21 cellular contexts compared by ENCODE assay signal in genomic region chr3:39190281-39191025, GRCh38. TPM values are rescaled to one million over a fixed set of nuclear protein-coding genes. Genes with fewer than 3 reads are reported as not detected.
DNase-seq lines count a peak whose midpoint lies in the region; ATAC-seq, FAIRE-seq and TF ChIP-seq lines count a peak whose summit lies in the region.
"Had no signal": no experiment of that assay in that cellular context is flagged by ENCODE, and none has a peak within 500 bp of the region (broad histone marks: within the 10 kb centered on the region; RNA-seq: fewer than 3 reads in every experiment).

No MANE protein-coding gene starts in this region.

- no peaks in the 10 kb centered on the region for H3K79me1 ChIP-seq in H1 (ENCODE audit: low read depth, low read length)

- H3K4ac ChIP-seq in H1 (replicated peaks; ENCODE audit: insufficient read length, low read depth, low read length) = no peak overlapping the region

- no peak overlapping the region for H2AFZ ChIP-seq in H1 (ENCODE audit: low read length)
- H2AFZ ChIP-seq: PC-9 had no signal

- no peak for FAIRE-seq in H1 (lab: Jason Lieb, UNC)
- FAIRE-seq: islet of Langerhans had no signal

- POLR2A ChIA-PET in H1 (lab: Charles Lee; ENCODE audit: partially characterized antibody) = interaction anchor here (0.6 to 1.7 kb wide), 3 partner anchors 15 to 98 kb away, joined by 3 to 5 read pairs (median 4); no protein-coding TSS in a partner anchor

- TF ChIP-seq RAD21 in H1 (IDR thresholded peaks at IDR 0.05 in 1 of 2, conservative IDR thresholded peaks at IDR 0.05 in 1 of 2; ENCODE audit: low read depth in 2 of 2, low read length in 2 of 2) = no peak

- peaks cover 31 to 50% of the 10 kb centered on the region in 2 donors for H3K4me1 Mint-ChIP-seq in stimulated activated naive B cell treated with anti-CD40 and anti-IgM and Interleukin-4, amounts not matched to agents 10 μg/mL and 1 μg/mL and 100 μg/mL, for 72 hours

- H4K91ac ChIP-seq in H1 (replicated peaks; ENCODE audit: insufficient read length, low read length) = no peak overlapping the region

- no peaks in the 10 kb centered on the region for H3K79me2 ChIP-seq in H1 (ENCODE audit: control insufficient read depth in 1 of 2, insufficient read depth in 2 of 2, low read length in 2 of 2)

- H2BK12ac ChIP-seq in H1 (ENCODE audit: low read depth, low read length) = no peak overlapping the region

- H3K9ac ChIP-seq in H1 (replicated peaks in 1 of 4; ENCODE audit: extremely low read depth in 1 of 4, low read depth in 3 of 4, low read length in 3 of 4) = no peak overlapping the region

- H3K9me3 ChIP-seq in H1 (ENCODE audit: insufficient read depth in 2 of 2, low read depth in 1 of 2, low read length in 1 of 2) = no peaks in the 10 kb centered on the region
- H3K9me3 ChIP-seq: esophagus squamous epithelium, HAP-1, SJSA1, thoracic aorta had no signal

- no peaks in the 10 kb centered on the region for H4K20me1 ChIP-seq in H1 (replicated peaks in 1 of 2; ENCODE audit: control insufficient read depth in 1 of 2, insufficient read depth in 2 of 2, low read length in 2 of 2)

- H4K8ac ChIP-seq in H1 (ENCODE audit: extremely low read depth, insufficient read depth, low read length) = no peak overlapping the region

- no peak for TF ChIP-seq POLR2A in H1 (IDR thresholded peaks at IDR 0.05; ENCODE audit: control extremely low read depth in 1 of 2, low read depth in 2 of 2, low read length in 2 of 2)

- no peak overlapping the region for H3K56ac ChIP-seq in H1 (replicated peaks; ENCODE audit: insufficient read length, low read depth, low read length)

- no peak overlapping the region for H3K18ac ChIP-seq in H1 (ENCODE audit: extremely low read depth, low read length)

- TF ChIP-seq EP300 in H1 (IDR thresholded peaks at IDR 0.05; ENCODE audit: borderline replicate concordance in 1 of 2, low read depth in 2 of 2, low read length in 2 of 2) = no peak

- no peak for TF ChIP-seq CTCF in H1 (IDR thresholded peaks at IDR 0.05; ENCODE audit: control extremely low read depth in 1 of 3, insufficient read depth in 1 of 3, low read depth in 1 of 3, low read length in 3 of 3)

- H3K14ac ChIP-seq in H1 (ENCODE audit: insufficient read length) = no peak overlapping the region

- no peaks in the 10 kb centered on the region for H3K9me3 Mint-ChIP-seq in stimulated activated naive B cell treated with anti-CD40 and anti-IgM and Interleukin-4, amounts not matched to agents 10 μg/mL and 1 μg/mL and 100 μg/mL, for 72 hours
- H3K9me3 Mint-ChIP-seq: CD4-positive, alpha-beta memory T cell; T-helper 1 cell treated with Interleukin-12 subunit alpha and Interleukin-12 subunit beta and Interleukin-4 antibody, amounts not matched to agents 30 μg/mL and 1 μg/mL, for 36 hours had no signal

- H3K36me3 Mint-ChIP-seq in stimulated activated naive B cell treated with anti-CD40 and anti-IgM and Interleukin-4, amounts not matched to agents 10 μg/mL and 1 μg/mL and 100 μg/mL, for 72 hours = peaks cover 0 to 8% of the 10 kb centered on the region in 2 donors
- H3K36me3 Mint-ChIP-seq: CD4-positive, alpha-beta memory T cell had no signal

- H3K4me1 ChIP-seq in H1 (replicated peaks in 1 of 4; ENCODE audit: control insufficient read depth in 3 of 4, insufficient read depth in 4 of 4, low read length in 3 of 4) = no peaks in the 10 kb centered on the region
- H3K4me1 ChIP-seq: HAP-1 had no signal

- 75% methylated on average over 7 of the region's 7 CpGs; no CpG with 5 or more reads in 1 of the 2 experiments for WGBS in H1 (ENCODE audit: extremely low coverage in 1 of 2, insufficient coverage in 1 of 2, insufficient read length in 1 of 2, insufficient replicate concordance in 2 of 2, low coverage in 1 of 2, low lambda C conversion rate in 2 of 2, missing lambda C conversion rate in 1 of 2), 2 experiments

- H3K4me2 ChIP-seq in H1 (ENCODE audit: insufficient read depth in 1 of 2, low read depth in 2 of 2, low read length in 2 of 2) = no peak overlapping the region
- H3K4me2 ChIP-seq: PC-9 had no signal

- H4K5ac ChIP-seq in H1 (ENCODE audit: insufficient read length, low read depth, low read length) = no peak overlapping the region

- no peaks in the 10 kb centered on the region for H3K36me3 ChIP-seq in H1 (ENCODE audit: control insufficient read depth in 2 of 4, insufficient read depth in 4 of 4, low read length in 3 of 4)
- H3K36me3 ChIP-seq: esophagus squamous epithelium, HAP-1, SJSA1, thoracic aorta, WERI-Rb-1 had no signal

- no peak overlapping the region for H2BK5ac ChIP-seq in H1 (ENCODE audit: low read depth, low read length)

- no peaks in the 10 kb centered on the region for H3K27me3 Mint-ChIP-seq in stimulated activated naive B cell treated with anti-CD40 and anti-IgM and Interleukin-4, amounts not matched to agents 10 μg/mL and 1 μg/mL and 100 μg/mL, for 72 hours

- no peak overlapping the region for H2AK5ac ChIP-seq in H1 (ENCODE audit: low read depth, low read length)

- no peak overlapping the region for H3K23ac ChIP-seq in H1 (ENCODE audit: insufficient read length)

- CTCF ChIA-PET in H1 (lab: Charles Lee; ENCODE audit: partially characterized antibody) = interaction anchor here (0.7 to 18.0 kb wide), 30 partner anchors 9 to 214 kb away, joined by 3 to 767 read pairs (median 6); partner anchors contain the start of gene CX3CR1

- DNase-seq in Right ventricle myocardium inferior (ENCODE audit: missing footprints) (no peak), cardiac septum (ENCODE audit: low spot score) (no peak), H1 (ENCODE audit: low read depth in 1 of 2, low spot score in 2 of 2) (no peak), myocyte (ENCODE audit: low read depth) (peak; percentile 75), NCI-H82 treated with DMSO at 0.1 percent for 48 hours (lab: John Stamatoyannopoulos, UW; ENCODE audit: unreplicated experiment) (no peak), DMS153 (lab: John Stamatoyannopoulos, UW) (no peak)
- no peak for DNase-seq in stimulated activated naive B cell treated with anti-CD40 and anti-IgM and Interleukin-4, amounts not matched to agents 10 μg/mL and 1 μg/mL and 100 μg/mL, for 72 hours
- DNase-seq: esophagus squamous epithelium, NCI-H1694 had no signal

- peak overlapping the region in 1 of 2 donors; percentile 68 for H3K4me3 Mint-ChIP-seq in stimulated activated naive B cell treated with anti-CD40 and anti-IgM and Interleukin-4, amounts not matched to agents 10 μg/mL and 1 μg/mL and 100 μg/mL, for 72 hours
- H3K4me3 Mint-ChIP-seq: activated CD8-positive, alpha-beta T cell treated with anti-CD3 and anti-CD28 coated beads, Interleukin-2, amount 10 ng/mL, durations not matched to agents 7 days and 5 days; CD4-positive, alpha-beta memory T cell; T-helper 1 cell treated with Interleukin-12 subunit alpha and Interleukin-12 subunit beta and Interleukin-4 antibody, amounts not matched to agents 30 μg/mL and 1 μg/mL, for 36 hours had no signal

- H2BK120ac ChIP-seq in H1 (replicated peaks; ENCODE audit: low read depth, low read length) = no peak overlapping the region

- H3K27me3 ChIP-seq in H1 (replicated peaks in 1 of 4; ENCODE audit: control insufficient read depth in 3 of 4, extremely low read depth in 1 of 4, insufficient read depth in 3 of 4, low read length in 3 of 4) = no peaks in the 10 kb centered on the region
- H3K27me3 ChIP-seq: esophagus squamous epithelium, SJSA1 had no signal

- intact Hi-C loops in Right ventricle myocardium inferior (cut with DNase I) = loop anchor here (1.0 to 5.0 kb wide), 3 partner anchors 63 to 192 kb away; partner anchors contain the start of gene SLC25A38
- intact Hi-C loops in cardiac septum (cut with DNase I) = loop anchor here (5.0 kb wide), 2 partner anchors 72 to 97 kb away; no protein-coding TSS in a partner anchor

- H3K27ac ChIP-seq in H1 (ENCODE audit: low read depth, low read length) = no peak overlapping the region
- H3K27ac ChIP-seq: esophagus squamous epithelium, PC-9, SJSA1, thoracic aorta, WERI-Rb-1 had no signal

- peak overlapping the region; percentile 72; the same call in 1 of the 2 replicates for H2BK15ac ChIP-seq in H1 (ENCODE audit: low read length)

- no peak overlapping the region for H3K4me3 ChIP-seq in H1 (ENCODE audit: extremely low read depth in 1 of 4, insufficient read depth in 2 of 4, low read depth in 3 of 4, low read length in 4 of 4)
- H3K4me3 ChIP-seq: esophagus squamous epithelium, HAP-1, PC-9, SJSA1, thoracic aorta had no signal

- no peak overlapping the region for H2BK20ac ChIP-seq in H1 (ENCODE audit: low read length)

- no peaks in the 10 kb centered on the region for H3K23me2 ChIP-seq in H1 (ENCODE audit: low read depth, low read length)

- ATAC-seq in Right ventricle myocardium inferior (peak; percentile 49), HG02981 (IDR thresholded peaks at IDR 0.05; ENCODE audit: unreplicated experiment) (no peak)
- ATAC-seq in stimulated activated naive B cell treated with anti-CD40 and anti-IgM and Interleukin-4, amounts not matched to agents 10 μg/mL and 1 μg/mL and 100 μg/mL, for 72 hours (replicated peaks) = no peak

- peak overlapping the region; percentile 42 for H3K27ac Mint-ChIP-seq in stimulated activated naive B cell treated with anti-CD40 and anti-IgM and Interleukin-4, amounts not matched to agents 10 μg/mL and 1 μg/mL and 100 μg/mL, for 72 hours
- H3K27ac Mint-ChIP-seq: activated CD8-positive, alpha-beta T cell treated with anti-CD3 and anti-CD28 coated beads, Interleukin-2, amount 10 ng/mL, durations not matched to agents 7 days and 5 days had no signal

RNA-seq across cellular contexts. Expression of gene XIRP1, which starts 1.9 kb away (rescaled TPM):
- total RNA-seq in Right ventricle myocardium inferior = 317 TPM
- 1,123 TPM for total RNA-seq in cardiac septum
- total RNA-seq in H1 (2021; fragmentation: NEBNext Ultra II Directional; extraction: Animal tissue kit (Norgen Biotek cat#: 25700)) = not detected in 2 replicates
- not detected in 2 replicates for polyA plus RNA-seq in H1 (2011; rRNA removed)
- not detected for polyA plus RNA-seq in H1 (2011; cell fraction: cytosol; rRNA removed)
- polyA plus RNA-seq in H1 (2011; cell fraction: nucleus; rRNA removed) = not detected
- polyA plus RNA-seq in H1 (2012, experiment 1 of 2) = not detected in 4 replicates
- polyA plus RNA-seq in H1 (2012, experiment 2 of 2) = not detected
- polyA plus RNA-seq in H1 (2013, experiment 1 of 2) = not detected
- polyA plus RNA-seq in H1 (2013, experiment 2 of 2) = not detected
- polyA minus RNA-seq in H1 (2011; rRNA and poly(A)+ RNA removed) = not detected in 2 replicates
- polyA minus RNA-seq in H1 (2011; cell fraction: cytosol; rRNA and poly(A)+ RNA removed) = not detected
- polyA minus RNA-seq in H1 (2011; cell fraction: nucleus; rRNA and poly(A)+ RNA removed) = not detected
- total RNA-seq in myocyte = 104 and 142 TPM in 2 replicates
- 21.6 TPM for polyA plus RNA-seq in myocyte (2012)
- total RNA-seq: activated CD8-positive, alpha-beta T cell treated with anti-CD3 and anti-CD28 coated beads, Interleukin-2, amount 10 ng/mL, durations not matched to agents 7 days and 5 days; bronchial epithelial cell; CD4-positive, alpha-beta memory T cell; PC-9 had no signal
- polyA plus RNA-seq: neural cell had no signal

RNA-seq across cellular contexts. Expression of gene CSRNP1, which starts 37.1 kb away (rescaled TPM):
- 12.9 TPM for total RNA-seq in Right ventricle myocardium inferior
- total RNA-seq in cardiac septum = 11.5 TPM
- total RNA-seq in H1 (2021; fragmentation: NEBNext Ultra II Directional; extraction: Animal tissue kit (Norgen Biotek cat#: 25700)) = 7.1 and 8.3 TPM in 2 replicates
- 6.7 and 10.9 TPM in 2 replicates for polyA plus RNA-seq in H1 (2011; rRNA removed)
- polyA plus RNA-seq in H1 (2011; cell fraction: cytosol; rRNA removed) = 9.2 TPM
- 16.9 TPM for polyA plus RNA-seq in H1 (2011; cell fraction: nucleus; rRNA removed)
- polyA plus RNA-seq in H1 (2012, experiment 1 of 2) = 6.3 to 8.1 TPM (median 7.5 TPM) in 4 replicates
- polyA plus RNA-seq in H1 (2012, experiment 2 of 2) = 10.1 TPM
- polyA plus RNA-seq in H1 (2013, experiment 1 of 2) = 4.0 TPM
- 3.9 TPM for polyA plus RNA-seq in H1 (2013, experiment 2 of 2)
- 9.9 and 16.1 TPM in 2 replicates for polyA minus RNA-seq in H1 (2011; rRNA and poly(A)+ RNA removed)
- 7.6 TPM for polyA minus RNA-seq in H1 (2011; cell fraction: cytosol; rRNA and poly(A)+ RNA removed)
- polyA minus RNA-seq in H1 (2011; cell fraction: nucleus; rRNA and poly(A)+ RNA removed) = 11.4 TPM
- 10.6 and 13.7 TPM in 2 replicates for total RNA-seq in myocyte
- polyA plus RNA-seq in myocyte (2012) = 19.7 TPM

Comparison
In these comparisons a context has a peak if more than half of its experiments do, and no peak if none do; other contexts are left out.
1. RNA of gene XIRP1, which starts 1.9 kb away (total RNA-seq): 1,123 TPM in cardiac septum (single experiment), 317 TPM in Right ventricle myocardium inferior (single experiment) and 104 to 142 TPM in myocyte; not detected in H1; every median in the first group is over 100 times any median in the second.